Comparison of ENCODE assay signal across 9 cellular contexts in the genomic region with DNA sequence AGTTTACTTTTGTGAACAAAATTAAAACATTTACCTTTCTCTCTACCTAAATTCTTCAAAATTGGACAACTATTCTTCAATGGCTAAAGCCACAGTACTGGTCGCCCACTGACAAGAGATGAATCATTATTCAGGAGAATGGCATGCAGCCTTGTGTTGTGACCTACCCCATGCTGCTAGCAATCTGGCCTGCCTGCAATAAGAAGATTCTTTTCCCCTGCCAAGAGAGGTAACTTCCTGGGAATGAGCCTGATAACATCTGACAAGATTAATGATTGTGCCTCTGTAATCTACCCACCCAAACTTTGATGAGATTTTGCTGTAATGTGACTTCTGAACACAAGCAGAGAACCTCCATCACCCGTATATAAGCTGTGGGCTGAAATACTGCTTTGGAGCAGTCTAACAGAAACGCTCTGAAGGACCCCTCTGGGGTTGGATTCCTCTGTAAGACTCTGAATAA. TPM values are rescaled to one million over a fixed set of nuclear protein-coding genes. Genes with fewer than 3 reads are reported as not detected.
A peak's percentile ranks its signal among the peaks of the same experiment; 100 is the strongest.
DNase-seq lines count a peak whose midpoint lies in the region; ATAC-seq and TF ChIP-seq lines count a peak whose summit lies in the region.
"Had no signal": no experiment of that assay in that cellular context is flagged by ENCODE, and none has a peak within 500 bp of the region (broad histone marks: within the 10 kb centered on the region; RNA-seq: fewer than 3 reads in every experiment).

No MANE protein-coding gene starts in this region.

- CTCF ChIA-PET in mammary epithelial cell (lab: Charles Lee; ENCODE audit: low non-redundant PET): interaction anchor here (0.7 kb wide), 1 partner anchor 27 kb away, joined by 22 read pairs; no protein-coding TSS in a partner anchor

- in situ Hi-C loops in mammary epithelial cell (cut with MboI; ENCODE audit: low sequenced_read_pairs in 2 of 2): no loop called here

- H2AK5ac ChIP-seq in mesendoderm (ENCODE audit: low read length): no peak overlapping the region

- H3K56ac ChIP-seq in mesendoderm (ENCODE audit: low read length): no peak overlapping the region

- H4K5ac ChIP-seq in mesendoderm (ENCODE audit: low read length): no peak overlapping the region

- H2BK120ac ChIP-seq in mesendoderm (ENCODE audit: low read depth, low read length): no peak overlapping the region

- ATAC-seq in left colon (no peak), sciatic nerve (no peak)

- H3K4me2 ChIP-seq in mammary epithelial cell (ENCODE audit: insufficient read depth, low read depth, low read length): peak overlapping the region; percentile 33
- no peak overlapping the region for H3K4me2 ChIP-seq in mesendoderm (ENCODE audit: low read length)

- H3K4me3 ChIP-seq in mammary epithelial cell (replicated peaks in 1 of 3; ENCODE audit: insufficient read depth in 1 of 3, low read depth in 2 of 3, low read length in 3 of 3) (no peak overlapping the region), mesendoderm (ENCODE audit: low read length) (no peak overlapping the region)

- H3K4ac ChIP-seq in mesendoderm (ENCODE audit: low read depth, low read length): no peak overlapping the region

- H3K4me1 ChIP-seq in mammary epithelial cell (ENCODE audit: insufficient read depth, low read length) (peaks cover 26% of the 10 kb centered on the region), mesendoderm (ENCODE audit: control insufficient read depth, low read depth, low read length) (peaks cover 11% of the 10 kb centered on the region)

- peak; percentile 79 for DNase-seq in COLO829 (ENCODE audit: low spot score)
- DNase-seq in NCI-H2227 (lab: John Stamatoyannopoulos, UW; ENCODE audit: unreplicated experiment): peak; percentile 31
- peak; percentile 54 for DNase-seq in mammary epithelial cell
- DNase-seq in mesendoderm: peak; percentile 99
- DNase-seq in left colon: no peak
- DNase-seq in SIG-M5 treated with dmso at 0.1 percent for 504 hours (lab: John Stamatoyannopoulos, UW; ENCODE audit: unreplicated experiment): no peak
- DNase-seq in sciatic nerve (ENCODE audit: low spot score): no peak
- no peak for DNase-seq in NCI-H1092 treated with DMSO at 0.1 percent for 48 hours (lab: John Stamatoyannopoulos, UW)
- DNase-seq: CD4-positive, CD25-positive, alpha-beta regulatory T cell had no signal

- BruUV-seq in mammary epithelial cell (replicated peaks; lab: Mats Ljungman, UMichigan): no TSS peak

- intact Hi-C loops in mammary epithelial cell (cut with micrococcal nuclease) (no loop called here), left colon (cut with DNase I, micrococcal nuclease) (no loop called here), sciatic nerve (cut with DNase I) (no loop called here)

- 3% methylated on average over 3 of the region's 3 CpGs for WGBS in mammary epithelial cell (ENCODE audit: low coverage, missing lambda C conversion rate)
- no CpG with 5 or more reads among the region's 3 CpGs for WGBS in mesendoderm (ENCODE audit: extremely low coverage, insufficient coverage, low lambda C conversion rate)

- H2BK15ac ChIP-seq in mesendoderm (replicated peaks; ENCODE audit: low read depth): no peak overlapping the region

- H3K27ac ChIP-seq in mammary epithelial cell (ENCODE audit: insufficient read depth, low read depth, low read length) (peak overlapping the region; percentile 41), mesendoderm (ENCODE audit: low read depth, low read length) (no peak overlapping the region)

- H3K9me3 ChIP-seq in mammary epithelial cell (replicated peaks; ENCODE audit: insufficient read depth, low read length): no peaks in the 10 kb centered on the region

- H3K18ac ChIP-seq in mesendoderm (ENCODE audit: low read length): no peak overlapping the region

- H4K8ac ChIP-seq in mesendoderm (ENCODE audit: low read depth, low read length): no peak overlapping the region

- no peak for TF ChIP-seq CTCF in mammary epithelial cell (conservative IDR thresholded peaks at IDR 0.05 in 1 of 2, IDR thresholded peaks at IDR 0.05 in 1 of 2; ENCODE audit: extremely low read depth in 1 of 2, insufficient read depth in 1 of 2, low read depth in 1 of 2, low read length in 2 of 2)

- H3K79me1 ChIP-seq in mesendoderm (ENCODE audit: low read length): no peaks in the 10 kb centered on the region

- H2BK5ac ChIP-seq in mesendoderm (ENCODE audit: low read length): no peak overlapping the region

- dilution Hi-C loops in mammary epithelial cell (cut with HindIII; ENCODE audit: low sequenced_read_pairs): no loop called here

- no peaks in the 10 kb centered on the region for H3K27me3 ChIP-seq in mammary epithelial cell (ENCODE audit: insufficient read depth, low read length)
- no peaks in the 10 kb centered on the region for H3K27me3 ChIP-seq in mesendoderm (ENCODE audit: insufficient read depth, low read length, poor library complexity)

- H3K23ac ChIP-seq in mesendoderm (ENCODE audit: low read length): no peak overlapping the region

- H3K9ac ChIP-seq in mammary epithelial cell (ENCODE audit: insufficient read depth, low read length): no peak overlapping the region
- no peak overlapping the region for H3K9ac ChIP-seq in mesendoderm (ENCODE audit: low read length)

- H3K79me2 ChIP-seq in mammary epithelial cell (ENCODE audit: insufficient read depth, low read length) (no peaks in the 10 kb centered on the region), mesendoderm (ENCODE audit: control insufficient read depth, insufficient read depth, low read length) (no peaks in the 10 kb centered on the region)

- peak overlapping the region; percentile 40 for H2AFZ ChIP-seq in mammary epithelial cell (ENCODE audit: low read depth, low read length)

- no peaks in the 10 kb centered on the region for H3K36me3 ChIP-seq in mammary epithelial cell (ENCODE audit: insufficient read depth, low read length)
- H3K36me3 ChIP-seq in mesendoderm (ENCODE audit: control insufficient read depth, insufficient read depth, low read length): no peaks in the 10 kb centered on the region

- H4K20me1 ChIP-seq in mammary epithelial cell (ENCODE audit: insufficient read depth, low read length): no peaks in the 10 kb centered on the region

RNA-seq across cellular contexts. Expression of a gene that starts 47.0 kb away (rescaled TPM):
- total RNA-seq in mammary epithelial cell (10 to 100 TPM; 12.0 to 25.1 TPM), left colon (1 to 10 TPM; 2.9 to 8.7 TPM), sciatic nerve (46.1 TPM)
- 13.0 TPM for polyA plus RNA-seq in mammary epithelial cell
- polyA minus RNA-seq in mammary epithelial cell: 2.9 TPM
- polyA plus RNA-seq in mesendoderm (2013, experiment 1 of 2): 1.3 TPM
- 0.92 TPM for polyA plus RNA-seq in mesendoderm (2013, experiment 2 of 2)

Comparison
In these comparisons a context has a peak if more than half of its experiments do, and no peak if none do; other contexts are left out.
1. DNase-seq: peak in COLO829 (single experiment), NCI-H2227 (single experiment), mammary epithelial cell (single experiment) and mesendoderm (single experiment); none in left colon (0 of 2), SIG-M5 treated with dmso at 0.1 percent for 504 hours (single experiment), sciatic nerve (single experiment) and NCI-H1092 treated with DMSO at 0.1 percent for 48 hours (single experiment).